Comparison of ENCODE assay signal across 9 cellular contexts in genomic region chr12:54431911-54432814, GRCh38. TPM values are rescaled to one million over a fixed set of nuclear protein-coding genes. Genes with fewer than 3 reads are reported as not detected.
DNase-seq lines count a peak whose midpoint lies in the region; ATAC-seq lines count a peak whose summit lies in the region.
"Had no signal": no experiment of that assay in that cellular context is flagged by ENCODE, and none has a peak within 500 bp of the region (broad histone marks: within the 10 kb centered on the region; RNA-seq: fewer than 3 reads in every experiment).

No MANE protein-coding gene starts in this region.

- DNase-seq in AG08396 (ENCODE audit: low spot score) (peak; percentile 48), MG63 (peak; percentile 79), myocyte (ENCODE audit: low read depth) (peak; percentile 83), NCI-H82 (lab: John Stamatoyannopoulos, UW) (no peak)
- no peak for DNase-seq in effector memory CD8-positive, alpha-beta T cell

- H3K4me3 Mint-ChIP-seq in effector memory CD8-positive, alpha-beta T cell, result peak overlapping the region; percentile 64 to 65

- no peak for ATAC-seq in effector memory CD8-positive, alpha-beta T cell (replicated peaks)
- ATAC-seq in GM21717 (IDR thresholded peaks at IDR 0.05; ENCODE audit: unreplicated experiment) (no peak), GM19035 (IDR thresholded peaks at IDR 0.05; ENCODE audit: unreplicated experiment) (no peak), GM21529 (IDR thresholded peaks at IDR 0.05; ENCODE audit: unreplicated experiment) (no peak)
- ATAC-seq: Panc1 had no signal

- no peaks in the 10 kb centered on the region for H3K27me3 ChIP-seq in MG63

- H3K27ac Mint-ChIP-seq in effector memory CD8-positive, alpha-beta T cell, result peak overlapping the region; percentile 66 to 67

- H3K9me3 ChIP-seq in MG63, result no peaks in the 10 kb centered on the region

- no peak overlapping the region for H3K4me3 ChIP-seq in MG63

- no peaks in the 10 kb centered on the region for H3K9me3 Mint-ChIP-seq in effector memory CD8-positive, alpha-beta T cell

- H3K4me1 Mint-ChIP-seq in effector memory CD8-positive, alpha-beta T cell (ENCODE audit: low read depth in 2 of 2), result peaks cover 47 to 52% of the 10 kb centered on the region in 2 donors

- peaks cover 3% of the 10 kb centered on the region for H3K36me3 Mint-ChIP-seq in effector memory CD8-positive, alpha-beta T cell (ENCODE audit: insufficient read depth)

- no peaks in the 10 kb centered on the region for H3K27me3 Mint-ChIP-seq in effector memory CD8-positive, alpha-beta T cell

- no peaks in the 10 kb centered on the region for H3K36me3 ChIP-seq in MG63

RNA-seq across cellular contexts. Expression of gene ITGA5, which starts 13.1 kb away (rescaled TPM):
- total RNA-seq in MG63 (2014; rRNA removed; shearing (Covaris generic); ENCODE audit: low replicate concordance), result 74.3 and 91.5 TPM in 2 replicates
- total RNA-seq in myocyte, result 156 and 221 TPM in 2 replicates
- 195 TPM for polyA plus RNA-seq in myocyte (2012)

RNA-seq across cellular contexts. Expression of gene GTSF1, which starts 41.2 kb away (rescaled TPM):
- total RNA-seq in MG63 (2014; rRNA removed; shearing (Covaris generic); ENCODE audit: low replicate concordance), result not detected in 2 replicates
- total RNA-seq in myocyte, result not detected in 2 replicates
- not detected for polyA plus RNA-seq in myocyte (2012)

RNA-seq across cellular contexts. Expression of gene ZNF385A, which starts 47.6 kb away (rescaled TPM):
- 0.89 TPM in 1 of 2 replicates, not detected in the other for total RNA-seq in MG63 (2014; rRNA removed; shearing (Covaris generic); ENCODE audit: low replicate concordance)
- total RNA-seq in myocyte, result 2.3 and 4.1 TPM in 2 replicates
- polyA plus RNA-seq in myocyte (2012), result 3.6 TPM

Comparison
In these comparisons a context has a peak if more than half of its experiments do, and no peak if none do; other contexts are left out.
1. DNase-seq: peak in AG08396 (single experiment), MG63 (single experiment) and myocyte (single experiment); none in effector memory CD8-positive, alpha-beta T cell (0 of 3) and NCI-H82 (single experiment).